In the genomic region with DNA sequence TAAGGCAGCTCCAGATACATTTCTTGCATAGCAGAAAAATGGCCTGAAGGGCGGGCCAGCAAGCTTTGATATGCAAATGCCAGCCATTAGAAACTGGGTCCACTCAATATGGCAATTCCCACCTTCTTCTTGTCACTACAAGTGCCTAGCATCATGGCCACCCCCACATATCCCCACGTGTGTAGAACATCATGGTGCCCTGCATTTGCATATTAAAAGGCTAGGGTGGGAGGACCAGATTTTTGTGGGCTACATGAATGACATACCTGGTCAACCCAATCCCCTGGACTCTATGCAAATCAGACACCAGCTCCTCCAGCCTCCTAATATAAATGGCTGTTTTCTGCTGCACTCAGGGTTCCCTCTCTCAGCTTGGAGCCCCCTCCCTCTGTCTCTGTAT, we compare ENCODE assay signal across 15 cellular contexts. TPM values are rescaled to one million over a fixed set of nuclear protein-coding genes. Genes with fewer than 3 reads are reported as not detected.
DNase-seq lines count a peak whose midpoint lies in the region; ATAC-seq and TF ChIP-seq lines count a peak whose summit lies in the region.
"Had no signal": no experiment of that assay in that cellular context is flagged by ENCODE, and none has a peak within 500 bp of the region (broad histone marks: within the 10 kb centered on the region; RNA-seq: fewer than 3 reads in every experiment).

No MANE protein-coding gene starts in this region.

- intact Hi-C loops in sciatic nerve (cut with DNase I) = no loop called here

- no peaks in the 10 kb centered on the region for H3K27me3 ChIP-seq in H9 (ENCODE audit: insufficient read depth, low read length)

- no peaks in the 10 kb centered on the region for H3K23me2 ChIP-seq in H9 (ENCODE audit: insufficient read length, low read depth, low read length, poor library complexity, severe bottlenecking)

- no peak overlapping the region for H2BK12ac ChIP-seq in H9 (ENCODE audit: insufficient read length, low read depth, low read length)

- H3K9ac ChIP-seq in H9 (ENCODE audit: extremely low read depth, insufficient read length, low read length) = no peak overlapping the region

- no peak overlapping the region for H2BK120ac ChIP-seq in H9 (ENCODE audit: low read depth, low read length, poor library complexity, severe bottlenecking)

- H3T11ph ChIP-seq in H9 (ENCODE audit: low read length) = no peak overlapping the region

- H2BK20ac ChIP-seq in H9 (ENCODE audit: low read depth, low read length, poor library complexity, severe bottlenecking) = no peak overlapping the region

- no peak overlapping the region for H4K91ac ChIP-seq in H9 (ENCODE audit: insufficient read length, low read depth, low read length)

- no peak overlapping the region for H3K27ac ChIP-seq in H9 (ENCODE audit: insufficient read length, low read depth, low read length)
- H3K27ac ChIP-seq: A549 had no signal

- DNase-seq in H9 = peak; percentile 85
- DNase-seq in central memory CD8-positive, alpha-beta T cell (ENCODE audit: low spot score in 2 of 2) = no peak
- no peak for DNase-seq in nephron progenitor cell
- DNase-seq in stimulated activated effector memory CD8-positive, alpha-beta T cell treated with anti-CD3 and anti-CD28 coated beads, Interleukin-12 subunit alpha, Interleukin-12 subunit beta, amount 100 ng/mL, for 72 hours (ENCODE audit: low spot score in 2 of 2) = peak in 1 of 2 donors; percentile 38
- no peak for DNase-seq in GM20000 (ENCODE audit: low spot score)
- no peak for DNase-seq in sciatic nerve (ENCODE audit: low spot score)
- DNase-seq: Caco-2; CD8-positive, alpha-beta T cell; DMS53; GF-D8 had no signal

- H3K79me2 ChIP-seq in H9 (ENCODE audit: insufficient read depth, low read length) = no peaks in the 10 kb centered on the region

- H4K5ac ChIP-seq in H9 (ENCODE audit: insufficient read length, low read depth, low read length) = no peak overlapping the region

- H3K4me2 ChIP-seq in H9 (ENCODE audit: insufficient read depth, insufficient read length, low read length) = no peak overlapping the region
- H3K4me2 ChIP-seq: A549 had no signal

- H3K79me1 ChIP-seq in H9 (ENCODE audit: insufficient read depth, low read depth, low read length, poor library complexity, severe bottlenecking) = peaks cover 3% of the 10 kb centered on the region

- H2AFZ ChIP-seq in H9 (ENCODE audit: low read length) = no peak overlapping the region

- peaks cover 4% of the 10 kb centered on the region for H3K9me3 ChIP-seq in H9 (ENCODE audit: control insufficient read depth, low read depth, low read length)
- H3K9me3 ChIP-seq: Caco-2 had no signal

- H3K4ac ChIP-seq in H9 (ENCODE audit: low read depth, low read length) = no peak overlapping the region

- H3K36me3 Mint-ChIP-seq in H9 (ENCODE audit: insufficient read depth in 1 of 3, low read depth in 3 of 3) = peaks cover 27 to 53% (median 45%) of the 10 kb centered on the region in 3 experiments
- peaks cover 12% of the 10 kb centered on the region for H3K36me3 Mint-ChIP-seq in central memory CD8-positive, alpha-beta T cell (ENCODE audit: insufficient read depth)
- H3K36me3 Mint-ChIP-seq in nephron progenitor cell (ENCODE audit: low read depth) = peaks cover 54% of the 10 kb centered on the region
- H3K36me3 Mint-ChIP-seq in stimulated activated effector memory CD8-positive, alpha-beta T cell treated with anti-CD3 and anti-CD28 coated beads, Interleukin-12 subunit alpha, Interleukin-12 subunit beta, amount 100 ng/mL, for 72 hours = peaks cover 27% of the 10 kb centered on the region

- ATAC-seq in central memory CD8-positive, alpha-beta T cell (replicated peaks; ENCODE audit: extremely low read depth, poor library complexity, severe bottlenecking) = no peak
- no peak for ATAC-seq in stimulated activated effector memory CD8-positive, alpha-beta T cell treated with anti-CD3 and anti-CD28 coated beads, Interleukin-12 subunit alpha, Interleukin-12 subunit beta, amount 100 ng/mL, for 72 hours
- no peak for ATAC-seq in HG03196 (IDR thresholded peaks at IDR 0.05; ENCODE audit: unreplicated experiment)
- ATAC-seq in sciatic nerve = no peak
- ATAC-seq: CD8-positive, alpha-beta T cell had no signal

- no peak overlapping the region for H3K27ac Mint-ChIP-seq in H9
- peak overlapping the region; percentile 83 for H3K27ac Mint-ChIP-seq in central memory CD8-positive, alpha-beta T cell (ENCODE audit: low read depth)
- H3K27ac Mint-ChIP-seq in nephron progenitor cell = peak overlapping the region; percentile 17
- H3K27ac Mint-ChIP-seq in stimulated activated effector memory CD8-positive, alpha-beta T cell treated with anti-CD3 and anti-CD28 coated beads, Interleukin-12 subunit alpha, Interleukin-12 subunit beta, amount 100 ng/mL, for 72 hours = peak overlapping the region; percentile 91
- H3K27ac Mint-ChIP-seq: CD8-positive, alpha-beta T cell had no signal

- no peak overlapping the region for H3K18ac ChIP-seq in H9 (ENCODE audit: insufficient read length, low read depth, low read length)

- H3K4me3 Mint-ChIP-seq in H9 (no peak overlapping the region), nephron progenitor cell (no peak overlapping the region)
- no peak overlapping the region for H3K4me3 Mint-ChIP-seq in central memory CD8-positive, alpha-beta T cell
- H3K4me3 Mint-ChIP-seq in stimulated activated effector memory CD8-positive, alpha-beta T cell treated with anti-CD3 and anti-CD28 coated beads, Interleukin-12 subunit alpha, Interleukin-12 subunit beta, amount 100 ng/mL, for 72 hours = no peak overlapping the region
- H3K4me3 Mint-ChIP-seq: CD14-positive monocyte; CD8-positive, alpha-beta T cell; IgD-negative memory B cell had no signal

- no peak overlapping the region for H2BK5ac ChIP-seq in H9 (ENCODE audit: insufficient read length, low read length)

- H3K4me1 ChIP-seq in H9 (ENCODE audit: insufficient read depth, low read length) = no peaks in the 10 kb centered on the region
- H3K4me1 ChIP-seq: A549, Caco-2 had no signal

- H2BK15ac ChIP-seq in H9 (ENCODE audit: low read depth, low read length) = no peak overlapping the region

- TF ChIP-seq CTCF in H9 (conservative IDR thresholded peaks at IDR 0.05) (no peak), nephron progenitor cell (IDR thresholded peaks at IDR 0.05) (no peak), GM20000 (IDR thresholded peaks at IDR 0.05; ENCODE audit: extremely low read depth, missing control alignments) (no peak)

- H3K4me1 Mint-ChIP-seq in H9 = peaks cover 6 to 11% of the 10 kb centered on the region in 2 experiments
- H3K4me1 Mint-ChIP-seq in central memory CD8-positive, alpha-beta T cell = peaks cover 23% of the 10 kb centered on the region
- H3K4me1 Mint-ChIP-seq in nephron progenitor cell = peaks cover 15% of the 10 kb centered on the region
- H3K4me1 Mint-ChIP-seq in stimulated activated effector memory CD8-positive, alpha-beta T cell treated with anti-CD3 and anti-CD28 coated beads, Interleukin-12 subunit alpha, Interleukin-12 subunit beta, amount 100 ng/mL, for 72 hours = peaks cover 21% of the 10 kb centered on the region

- H2AK5ac ChIP-seq in H9 (ENCODE audit: insufficient read length, low read length) = no peak overlapping the region

- H3K9me3 Mint-ChIP-seq in H9 (peaks cover 43 to 54% of the 10 kb centered on the region in 2 experiments), nephron progenitor cell (peaks cover 59% of the 10 kb centered on the region)
- H3K9me3 Mint-ChIP-seq in central memory CD8-positive, alpha-beta T cell = peaks cover 13% of the 10 kb centered on the region
- peaks cover 22% of the 10 kb centered on the region for H3K9me3 Mint-ChIP-seq in stimulated activated effector memory CD8-positive, alpha-beta T cell treated with anti-CD3 and anti-CD28 coated beads, Interleukin-12 subunit alpha, Interleukin-12 subunit beta, amount 100 ng/mL, for 72 hours

- H4K8ac ChIP-seq in H9 (replicated peaks; ENCODE audit: insufficient read length, low read depth, low read length) = no peak overlapping the region

- H3K27me3 Mint-ChIP-seq in H9 (ENCODE audit: low read depth) (no peaks in the 10 kb centered on the region; the same call in 1 of the 2 replicates), nephron progenitor cell (ENCODE audit: low read depth, poor library complexity) (no peaks in the 10 kb centered on the region)
- no peaks in the 10 kb centered on the region for H3K27me3 Mint-ChIP-seq in central memory CD8-positive, alpha-beta T cell
- H3K27me3 Mint-ChIP-seq: IgD-negative memory B cell had no signal

- H3K14ac ChIP-seq in H9 (ENCODE audit: insufficient read depth, low read length) = no peak overlapping the region

- WGBS in H9 (ENCODE audit: extremely low coverage, insufficient read length, low lambda C conversion rate) = no CpG with 5 or more reads among the region's 2 CpGs

- H3K56ac ChIP-seq in H9 (ENCODE audit: insufficient read length, low read depth, low read length) = no peak overlapping the region

- no peaks in the 10 kb centered on the region for H4K20me1 ChIP-seq in H9 (ENCODE audit: control insufficient read depth, insufficient read depth, insufficient read length)

- H3K23ac ChIP-seq in H9 (ENCODE audit: insufficient read length, low read depth, low read length) = no peak overlapping the region

RNA-seq across cellular contexts. Expression of gene PLN, which starts 31.7 kb away (rescaled TPM):
- total RNA-seq in H9 (2021) = not detected in 2 replicates
- total RNA-seq in sciatic nerve = 10.6 TPM
- total RNA-seq: Caco-2; CD8-positive, alpha-beta T cell; HT1080 had no signal

Comparison
In these comparisons a context has a peak if more than half of its experiments do, and no peak if none do; other contexts are left out.
1. H3K27ac Mint-ChIP-seq: peak in central memory CD8-positive, alpha-beta T cell (single experiment), nephron progenitor cell (single experiment) and stimulated activated effector memory CD8-positive, alpha-beta T cell treated with anti-CD3 and anti-CD28 coated beads, Interleukin-12 subunit alpha, Interleukin-12 subunit beta, amount 100 ng/mL, for 72 hours (single experiment); none in H9 (0 of 3).
2. RNA of gene PLN, which starts 31.7 kb away (total RNA-seq): 10.6 TPM in sciatic nerve (single experiment); not detected in H9; every median in the first group is over 10 times any median in the second.